In genomic region chr2:84938194-84938879, GRCh38 we compare ENCODE assay signal across 8 cellular contexts. TPM values are rescaled to one million over a fixed set of nuclear protein-coding genes. Genes with fewer than 3 reads are reported as not detected.
DNase-seq lines count a peak whose midpoint lies in the region; ATAC-seq and TF ChIP-seq lines count a peak whose summit lies in the region.

No MANE protein-coding gene starts in this region.

- ATAC-seq in HG02610 (IDR thresholded peaks at IDR 0.05; ENCODE audit: unreplicated experiment) (peak; percentile 25), Panc1 (no peak)

- H3K9me3 ChIP-seq in Panc1 (ENCODE audit: control insufficient read depth, insufficient read depth, low read depth, low read length) (no peaks in the 10 kb centered on the region), colonic mucosa (no peaks in the 10 kb centered on the region), esophagus muscularis mucosa (no peaks in the 10 kb centered on the region)

- POLR2A ChIA-PET in Panc1 (lab: Charles Lee): interaction anchor here (0.6 to 0.7 kb wide), 3 partner anchors 12 to 322 kb away, joined by 3 to 5 read pairs (median 4); no protein-coding TSS in a partner anchor

- no peak for TF ChIP-seq CTCF in GM12864 (IDR thresholded peaks at IDR 0.05; ENCODE audit: low read depth, low read length, missing control alignments)
- TF ChIP-seq CTCF in Panc1 (IDR thresholded peaks at IDR 0.05): no peak
- no peak for TF ChIP-seq CTCF in colonic mucosa (IDR thresholded peaks at IDR 0.05)
- TF ChIP-seq CTCF in esophagus muscularis mucosa (IDR thresholded peaks at IDR 0.05): no peak

- H3K4me1 ChIP-seq in Panc1 (ENCODE audit: control insufficient read depth, insufficient read depth, low read length) (0 out of 2 replicates have a peak, but pooled peaks cover 6% of the 10 kb centered on the region), colonic mucosa (peaks cover 11% of the 10 kb centered on the region), esophagus muscularis mucosa (no peaks in the 10 kb centered on the region)

- TF ChIP-seq POLR2A in esophagus muscularis mucosa (IDR thresholded peaks at IDR 0.05; ENCODE audit: low read depth): no peak

- no peaks in the 10 kb centered on the region for H3K36me3 ChIP-seq in Panc1 (ENCODE audit: control insufficient read depth, insufficient read depth, low read length)
- H3K36me3 ChIP-seq in colonic mucosa: no peaks in the 10 kb centered on the region
- H3K36me3 ChIP-seq in esophagus muscularis mucosa: no peaks in the 10 kb centered on the region

- H3K27ac ChIP-seq in Panc1 (ENCODE audit: low read length): peak overlapping the region; percentile 19; the same call in 1 of the 2 replicates
- H3K27ac ChIP-seq in colonic mucosa: peak overlapping the region; percentile 90
- no peak overlapping the region for H3K27ac ChIP-seq in esophagus muscularis mucosa (replicated peaks in 1 of 4)

- BruUV-seq in Panc1 (replicated peaks; lab: Mats Ljungman, UMichigan): no TSS peak

- CTCF ChIA-PET in Panc1 (lab: Charles Lee): interaction anchor here (0.6 kb wide), 2 partner anchors 8 to 9 kb away, joined by 5 read pairs; no protein-coding TSS in a partner anchor

- no peak for TF ChIP-seq EP300 in esophagus muscularis mucosa (IDR thresholded peaks at IDR 0.05)

- H3K27me3 ChIP-seq in Panc1 (ENCODE audit: control insufficient read depth, insufficient read depth, low read length) (no peaks in the 10 kb centered on the region), colonic mucosa (no peaks in the 10 kb centered on the region), esophagus muscularis mucosa (no peaks in the 10 kb centered on the region)

- intact Hi-C loops in Panc1 (cut with micrococcal nuclease; ENCODE audit: unreplicated experiment) (no loop called here), colonic mucosa (cut with DNase I) (no loop called here), esophagus muscularis mucosa (cut with DNase I) (no loop called here)

- H3K4me3 ChIP-seq in GM12864 (ENCODE audit: low read depth, low read length) (no peak overlapping the region; the same call in 1 of the 2 replicates), Panc1 (ENCODE audit: low read depth in 2 of 2, low read length in 2 of 2) (no peak overlapping the region), colonic mucosa (no peak overlapping the region), esophagus muscularis mucosa (no peak overlapping the region)

- DNase-seq in GM12864 (ENCODE audit: low read depth) (peak; percentile 70), Panc1 (ENCODE audit: low read depth, low spot score) (no peak), colonic mucosa (no peak), DMS79 (lab: John Stamatoyannopoulos, UW) (no peak), NCI-H345 (lab: John Stamatoyannopoulos, UW) (no peak), DMS53 treated with DMSO at 0.1 percent for 48 hours (lab: John Stamatoyannopoulos, UW; ENCODE audit: unreplicated experiment) (no peak), esophagus muscularis mucosa (ENCODE audit: extremely low spot score) (no peak)

- in situ Hi-C loops in Panc1 (cut with HindIII; ENCODE audit: low pct_unique_long_range_greater_than_20kb, low sequenced_read_pairs): no loop called here

- no peak overlapping the region for H3K9ac ChIP-seq in colonic mucosa (ENCODE audit: low read depth in 2 of 2, low read length in 2 of 2)

- WGBS in esophagus muscularis mucosa: 78% methylated on average over 5 of the region's 5 CpGs

RNA-seq across cellular contexts. Expression of gene KCMF1, which starts 32.6 kb away (rescaled TPM):
- total RNA-seq in Panc1 (2021; ENCODE audit: unreplicated experiment) (163 TPM), colonic mucosa (100 to 1,000 TPM in 1 of 2 donors, 10 to 100 TPM in 1; 96.2 to 118 TPM), esophagus muscularis mucosa (10 to 100 TPM; 48.0 to 73.1 (median 65.4) TPM)
- 73.4 TPM for polyA plus RNA-seq in Panc1 (2012; ENCODE audit: insufficient read length)

RNA-seq across cellular contexts. Expression of gene TMSB10, which starts 32.9 kb away (rescaled TPM):
- 1,916 TPM for total RNA-seq in Panc1 (2021; ENCODE audit: unreplicated experiment)
- polyA plus RNA-seq in Panc1 (2012; ENCODE audit: insufficient read length): 3,818 TPM
- total RNA-seq in colonic mucosa: 1,000 to 10,000 TPM; 2,226 to 3,150 TPM
- total RNA-seq in esophagus muscularis mucosa: 1,000 to 10,000 TPM; 1,300 to 2,755 (median 1,711) TPM

RNA-seq across cellular contexts. Expression of gene TRABD2A, which starts 57.5 kb away (rescaled TPM):
- total RNA-seq in Panc1 (2021; ENCODE audit: unreplicated experiment) (1.7 TPM), colonic mucosa (100 to 1,000 TPM in 1 of 2 donors, 10 to 100 TPM in 1; 88.1 to 158 TPM), esophagus muscularis mucosa (1 to 10 TPM; 1.2 to 3.0 (median 2.1) TPM)
- polyA plus RNA-seq in Panc1 (2012; ENCODE audit: insufficient read length): 0.73 TPM

Comparison
In these comparisons a context has a peak if more than half of its experiments do, and no peak if none do; other contexts are left out.
1. H3K27ac ChIP-seq: peak in Panc1 (single experiment) and colonic mucosa (single experiment); none in esophagus muscularis mucosa (0 of 4).
2. RNA of gene TRABD2A, which starts 57.5 kb away (total RNA-seq): 88.1 to 158 TPM in colonic mucosa; 1.2 to 3.0 TPM in esophagus muscularis mucosa and 1.7 TPM in Panc1 (single experiment); every median in the first group is over 10 times any median in the second.